9 cellular contexts compared by ENCODE assay signal in genomic region chr16:70801611-70802010, GRCh38. TPM values are rescaled to one million over a fixed set of nuclear protein-coding genes. Genes with fewer than 3 reads are reported as not detected.
DNase-seq lines count a peak whose midpoint lies in the region; ATAC-seq and TF ChIP-seq lines count a peak whose summit lies in the region.
"Had no signal": no experiment of that assay in that cellular context is flagged by ENCODE, and none has a peak within 500 bp of the region (broad histone marks: within the 10 kb centered on the region; RNA-seq: fewer than 3 reads in every experiment).

No MANE protein-coding gene starts in this region.

- in situ Hi-C loops in transverse colon (cut with MboI; ENCODE audit: low pct_ligation_motif_present in 1 of 4, low pct_unique_long_range_greater_than_20kb in 1 of 4, low sequenced_read_pairs in 3 of 4), result no loop called here

- peak overlapping the region; percentile 81 for H3K4me2 ChIP-seq in MM.1S (ENCODE audit: low read depth, low read length)

- peak overlapping the region; percentile 73 for H2AFZ ChIP-seq in MM.1S (ENCODE audit: low read length)

- DNase-seq in Caco-2 (no peak), MM.1S (no peak), nephron progenitor cell (no peak), transverse colon (no peak), caudate nucleus (lab: John Stamatoyannopoulos, UW) (no peak), inferior parietal cortex (ENCODE audit: extremely low spot score) (no peak)

- no peaks in the 10 kb centered on the region for H3K9me2 ChIP-seq in MM.1S (replicated peaks; ENCODE audit: insufficient read depth, low read length)

- H4K20me1 ChIP-seq in MM.1S (ENCODE audit: insufficient read depth, low read length), result no peaks in the 10 kb centered on the region

- TF ChIP-seq EP300 in transverse colon (IDR thresholded peaks at IDR 0.05; ENCODE audit: low read depth), result no peak

- WGBS in transverse colon (ENCODE audit: low coverage in 1 of 2), 2 donors, result 93% methylated on average over 3 of the region's 3 CpGs; no CpG with 5 or more reads in 1 of the 2 donors

- peaks cover 43% of the 10 kb centered on the region for H3K79me2 ChIP-seq in MM.1S (ENCODE audit: low read length)

- peak overlapping the region; percentile 91 for H3K4me3 Mint-ChIP-seq in Caco-2 (ENCODE audit: unreplicated experiment)
- H3K4me3 Mint-ChIP-seq in dendritic cell treated with granulocyte-macrophage colony-stimulating factor and Interleukin-4, amounts not matched to agents 40 ng/mL and 50 ng/mL, for 4 days, result peak overlapping the region; percentile 96
- peak overlapping the region; percentile 94 for H3K4me3 Mint-ChIP-seq in nephron progenitor cell

- H3K9me3 Mint-ChIP-seq in Caco-2 (ENCODE audit: unreplicated experiment) (peaks cover 15% of the 10 kb centered on the region), nephron progenitor cell (peaks cover 10% of the 10 kb centered on the region)
- peaks cover 10% of the 10 kb centered on the region for H3K9me3 Mint-ChIP-seq in dendritic cell treated with granulocyte-macrophage colony-stimulating factor and Interleukin-4, amounts not matched to agents 40 ng/mL and 50 ng/mL, for 4 days

- TSS peak; percentile 70 for BruUV-seq in Caco-2 (replicated peaks; lab: Mats Ljungman, UMichigan)

- peaks cover 3% of the 10 kb centered on the region for H3K27me3 Mint-ChIP-seq in Caco-2 (ENCODE audit: insufficient read depth, unreplicated experiment)
- peaks cover 4% of the 10 kb centered on the region for H3K27me3 Mint-ChIP-seq in dendritic cell treated with granulocyte-macrophage colony-stimulating factor and Interleukin-4, amounts not matched to agents 40 ng/mL and 50 ng/mL, for 4 days
- H3K27me3 Mint-ChIP-seq in nephron progenitor cell (ENCODE audit: low read depth, poor library complexity), result peaks cover 51% of the 10 kb centered on the region

- peaks cover 2% of the 10 kb centered on the region; the same call in 1 of the 2 replicates for H3F3A ChIP-seq in MM.1S (ENCODE audit: insufficient read depth, low read length)

- H3K4me1 ChIP-seq in Caco-2, result peaks cover 5% of the 10 kb centered on the region
- H3K4me1 ChIP-seq in MM.1S (ENCODE audit: low read length), result peaks cover 17% of the 10 kb centered on the region
- peaks cover 10 to 17% (median 13%) of the 10 kb centered on the region in 4 donors for H3K4me1 ChIP-seq in transverse colon

- H3K4me1 Mint-ChIP-seq in Caco-2 (ENCODE audit: low read depth, unreplicated experiment) (peaks cover 7% of the 10 kb centered on the region), nephron progenitor cell (peaks cover 20% of the 10 kb centered on the region)
- H3K4me1 Mint-ChIP-seq in dendritic cell treated with granulocyte-macrophage colony-stimulating factor and Interleukin-4, amounts not matched to agents 40 ng/mL and 50 ng/mL, for 4 days (ENCODE audit: low read depth), result peaks cover 48% of the 10 kb centered on the region

- peaks cover 12% of the 10 kb centered on the region; the same call in 1 of the 2 replicates for H3K9me3 ChIP-seq in Caco-2
- no peaks in the 10 kb centered on the region for H3K9me3 ChIP-seq in MM.1S (replicated peaks; ENCODE audit: insufficient read depth, low read length)
- H3K9me3 ChIP-seq in transverse colon, result no peaks in the 10 kb centered on the region
- H3K9me3 ChIP-seq: SJSA1 had no signal

- CTCF ChIA-PET in Caco-2 (lab: Charles Lee), result interaction anchor here (0.6 kb wide), 1 partner anchor 635 kb away, joined by 3 read pairs; no protein-coding TSS in a partner anchor

- H3K27me3 ChIP-seq in Caco-2 (replicated peaks; ENCODE audit: control insufficient read depth, insufficient read depth, low read length) (no peaks in the 10 kb centered on the region), MM.1S (replicated peaks; ENCODE audit: insufficient read depth, low read length) (no peaks in the 10 kb centered on the region), transverse colon (no peaks in the 10 kb centered on the region)
- H3K27me3 ChIP-seq: SJSA1 had no signal

- POLR2A ChIA-PET in Caco-2 (lab: Charles Lee), result interaction anchor here (0.6 kb wide), 2 partner anchors 30 to 502 kb away, joined by 3 to 4 read pairs; partner anchors contain the start of gene DDX19B

- TF ChIP-seq POLR2A in transverse colon (IDR thresholded peaks at IDR 0.05), result no peak

- peaks cover 11% of the 10 kb centered on the region for H3K36me3 Mint-ChIP-seq in Caco-2 (ENCODE audit: insufficient read depth, unreplicated experiment)
- H3K36me3 Mint-ChIP-seq in dendritic cell treated with granulocyte-macrophage colony-stimulating factor and Interleukin-4, amounts not matched to agents 40 ng/mL and 50 ng/mL, for 4 days (ENCODE audit: low read depth), result peaks cover 39% of the 10 kb centered on the region
- H3K36me3 Mint-ChIP-seq in nephron progenitor cell (ENCODE audit: low read depth), result peaks cover 13% of the 10 kb centered on the region

- H3K4me3 ChIP-seq in Caco-2 (ENCODE audit: low read depth, low read length), result peak overlapping the region; percentile 89
- peak overlapping the region; percentile 93; the same call in 1 of the 2 replicates for H3K4me3 ChIP-seq in MM.1S (ENCODE audit: low read length)
- H3K4me3 ChIP-seq in transverse colon, result no peak overlapping the region

- no peak overlapping the region for H3K27ac ChIP-seq in MM.1S (ENCODE audit: low read length)
- no peak overlapping the region for H3K27ac ChIP-seq in transverse colon
- H3K27ac ChIP-seq in caudate nucleus (ENCODE audit: low read depth, low read length), result no peak overlapping the region
- H3K27ac ChIP-seq: SJSA1 had no signal

- no peak for ATAC-seq in HG03442 (IDR thresholded peaks at IDR 0.05; ENCODE audit: unreplicated experiment)

- H3K27ac Mint-ChIP-seq in Caco-2 (ENCODE audit: unreplicated experiment), result peak overlapping the region; percentile 96
- H3K27ac Mint-ChIP-seq in dendritic cell treated with granulocyte-macrophage colony-stimulating factor and Interleukin-4, amounts not matched to agents 40 ng/mL and 50 ng/mL, for 4 days, result peak overlapping the region; percentile 95
- no peak overlapping the region for H3K27ac Mint-ChIP-seq in nephron progenitor cell

- no peak for TF ChIP-seq CTCF in Caco-2 (IDR thresholded peaks at IDR 0.05; ENCODE audit: insufficient read depth in 1 of 2, low read depth in 1 of 2, low read length in 1 of 2, severe bottlenecking in 1 of 2, unreplicated experiment in 1 of 2)
- no peak for TF ChIP-seq CTCF in MM.1S (IDR thresholded peaks at IDR 0.05; ENCODE audit: low read length)
- TF ChIP-seq CTCF in nephron progenitor cell (IDR thresholded peaks at IDR 0.05), result no peak
- no peak for TF ChIP-seq CTCF in transverse colon (IDR thresholded peaks at IDR 0.05)

- peak overlapping the region; percentile 98; the same call in 1 of the 2 replicates for H3K9ac ChIP-seq in MM.1S (ENCODE audit: low read length)

- intact Hi-C loops in Caco-2 (cut with micrococcal nuclease; ENCODE audit: unreplicated experiment), result loop anchor here (5.0 kb wide), 1 partner anchor 54 kb away; no protein-coding TSS in a partner anchor
- intact Hi-C loops in dendritic cell treated with granulocyte-macrophage colony-stimulating factor and Interleukin-4, amounts not matched to agents 40 ng/mL and 50 ng/mL, for 4 days (cut with micrococcal nuclease), result no loop called here
- intact Hi-C loops in transverse colon (cut with DNase I; ENCODE audit: low total_unique reads), result no loop called here

- H3K36me3 ChIP-seq in Caco-2 (ENCODE audit: control insufficient read depth, insufficient read depth, low read length), result no peaks in the 10 kb centered on the region
- H3K36me3 ChIP-seq in MM.1S (replicated peaks; ENCODE audit: insufficient read depth, low read length), result no peaks in the 10 kb centered on the region
- no peaks in the 10 kb centered on the region for H3K36me3 ChIP-seq in transverse colon

RNA-seq across cellular contexts. Expression of gene VAC14, which starts 0.7 kb away (rescaled TPM):
- total RNA-seq in Caco-2 (2022) (63.5 and 67.3 TPM in 2 replicates), transverse colon (100 to 1,000 TPM in 1 of 4 donors, 10 to 100 TPM in 3; 37.2 to 270 (median 64.3) TPM)

Comparison
In these comparisons a context has a peak if more than half of its experiments do, and no peak if none do; other contexts are left out.
1. H3K4me3 ChIP-seq: peak in Caco-2 (single experiment) and MM.1S (single experiment); none in transverse colon (0 of 4).
2. Peak in every context shown above with its lines, with median percentiles within 50 percentile points of each other: H3K4me3 Mint-ChIP-seq.